Comparison of ENCODE assay signal across 1 cellular context in the genomic region with DNA sequence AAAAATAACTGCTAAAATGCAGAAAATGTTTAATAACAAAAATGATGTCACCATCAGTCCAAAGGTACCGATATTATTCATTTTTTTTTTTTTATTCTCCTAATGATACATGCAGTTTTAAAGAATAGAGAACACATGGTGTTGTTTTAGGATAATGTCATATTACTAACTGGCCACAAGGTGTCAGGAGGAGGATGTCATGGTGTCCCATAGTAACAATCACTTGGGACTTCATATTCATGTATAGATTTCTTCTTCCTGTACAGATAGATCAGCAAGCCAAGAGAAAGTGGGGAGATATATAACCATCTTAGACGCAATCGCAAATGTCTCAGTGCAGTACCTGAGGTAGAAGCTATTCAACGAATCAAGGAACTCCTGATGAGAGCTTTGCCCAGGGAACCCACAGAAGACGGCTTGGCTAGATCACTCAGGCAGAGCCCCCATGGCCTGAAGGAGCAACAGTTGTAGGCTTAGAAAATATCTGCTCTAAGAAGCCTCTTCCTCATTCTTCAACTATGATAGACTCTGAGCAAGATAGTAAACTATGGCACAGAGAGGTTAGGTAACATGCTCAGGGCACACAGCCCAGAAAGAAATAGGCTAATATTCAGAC.
TF ChIP-seq lines count a peak whose summit lies in the region.

No MANE protein-coding gene starts in this region.

TF ChIP-seq in K562, 482 proteins besides CTCF, POLR2A, EP300 and RAD21:
- TF ChIP-seq CBFB (CRISPR knock-in tag; IDR thresholded peaks at IDR 0.05) (no peak), RFX1 (IDR thresholded peaks at IDR 0.05) (peak; percentile 39), SMC3 (conservative IDR thresholded peaks at IDR 0.05; ENCODE audit: insufficient read depth, low read depth, low read length) (0 out of 2 replicates have a peak, but pooled peaks have one; percentile 14)
